Comparison of ENCODE assay signal across 15 cellular contexts in the genomic region with DNA sequence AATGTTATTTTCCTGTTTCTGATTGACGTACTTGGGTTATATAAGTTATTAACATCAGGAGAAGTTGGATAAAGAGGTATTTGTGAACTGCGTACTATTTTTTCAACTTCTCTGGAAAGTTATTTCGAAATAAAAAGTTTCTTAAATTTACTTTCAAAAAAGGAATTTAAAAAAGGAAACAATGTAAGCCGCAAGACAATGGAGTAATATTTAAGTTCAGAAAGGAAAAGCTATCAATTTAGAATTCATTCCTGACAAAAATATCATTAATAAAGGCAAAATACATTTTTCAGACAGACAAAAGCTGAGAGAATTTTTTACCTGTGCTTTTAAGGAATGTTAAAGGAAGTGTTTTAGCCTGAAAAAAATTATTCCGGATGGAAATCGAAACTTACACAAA. TPM values are rescaled to one million over a fixed set of nuclear protein-coding genes. Genes with fewer than 3 reads are reported as not detected.
DNase-seq lines count a peak whose midpoint lies in the region; ATAC-seq, FAIRE-seq and TF ChIP-seq lines count a peak whose summit lies in the region.
"Had no signal": no experiment of that assay in that cellular context is flagged by ENCODE, and none has a peak within 500 bp of the region (broad histone marks: within the 10 kb centered on the region; RNA-seq: fewer than 3 reads in every experiment).

No MANE protein-coding gene starts in this region.

- POLR2A ChIA-PET in A549 (lab: Yijun Ruan, JAX) (no interaction called here), Caco-2 (lab: Charles Lee) (no interaction called here), K562 (lab: Yijun Ruan, JAX) (no interaction called here)

- H3K4me3 ChIP-seq in A549 (no peak overlapping the region), Caco-2 (ENCODE audit: low read depth, low read length) (no peak overlapping the region), K562 (no peak overlapping the region), thyroid gland (replicated peaks in 1 of 3) (no peak overlapping the region)

- TF ChIP-seq POLR2A in A549 (IDR thresholded peaks at IDR 0.05; ENCODE audit: low read length) (no peak), K562 (conservative IDR thresholded peaks at IDR 0.05) (no peak), thyroid gland (IDR thresholded peaks at IDR 0.05) (no peak)

- no peak overlapping the region for H3K4me3 Mint-ChIP-seq in Caco-2 (ENCODE audit: unreplicated experiment)
- H3K4me3 Mint-ChIP-seq: CD8-positive, alpha-beta memory T cell had no signal

- H3K9me3 ChIP-seq in A549 (peaks cover 32% of the 10 kb centered on the region), Caco-2 (no peaks in the 10 kb centered on the region; the same call in 1 of the 2 replicates), K562 (replicated peaks; ENCODE audit: control insufficient read depth, insufficient read depth, low read depth, low read length) (peaks cover 27% of the 10 kb centered on the region), thyroid gland (no peaks in the 10 kb centered on the region)
- H3K9me3 ChIP-seq: BE2C had no signal

- in situ Hi-C loops in K562 (cut with MboI): no loop called here

- peaks cover 54% of the 10 kb centered on the region for H3K9me3 Mint-ChIP-seq in Caco-2 (ENCODE audit: unreplicated experiment)

- no peaks in the 10 kb centered on the region for H3K27me3 Mint-ChIP-seq in Caco-2 (ENCODE audit: insufficient read depth, unreplicated experiment)
- H3K27me3 Mint-ChIP-seq: CD8-positive, alpha-beta memory T cell had no signal

- H3K27me3 ChIP-seq in Caco-2 (replicated peaks; ENCODE audit: control insufficient read depth, insufficient read depth, low read length): no peaks in the 10 kb centered on the region
- no peaks in the 10 kb centered on the region for H3K27me3 ChIP-seq in K562 (ENCODE audit: control insufficient read depth in 2 of 2, insufficient read depth in 2 of 2, low read length in 2 of 2)
- H3K27me3 ChIP-seq in thyroid gland: no peaks in the 10 kb centered on the region
- H3K27me3 ChIP-seq: BE2C had no signal

- H3K4me1 Mint-ChIP-seq in Caco-2 (ENCODE audit: low read depth, unreplicated experiment): peaks cover 21% of the 10 kb centered on the region

- no peak overlapping the region for H2AFZ ChIP-seq in K562 (ENCODE audit: low read depth, low read length)

- BruUV-seq in Caco-2 (replicated peaks; lab: Mats Ljungman, UMichigan) (no TSS peak), K562 (replicated peaks; lab: Mats Ljungman, UMichigan) (no TSS peak)

- H3K36me3 Mint-ChIP-seq in Caco-2 (ENCODE audit: insufficient read depth, unreplicated experiment): peaks cover 79% of the 10 kb centered on the region

- FAIRE-seq in A549 (lab: Jason Lieb, UNC): peak; percentile 18
- FAIRE-seq in K562 (lab: Jason Lieb, UNC): no peak
- peak; percentile 55 for FAIRE-seq in islet of Langerhans (lab: Jason Lieb, UNC)
- FAIRE-seq: GM19239 had no signal

- H3K9ac ChIP-seq in K562 (ENCODE audit: insufficient read depth in 1 of 2, low read depth in 2 of 2, low read length in 2 of 2): no peak overlapping the region

- no peaks in the 10 kb centered on the region for H3K9me1 ChIP-seq in K562 (ENCODE audit: control insufficient read depth, insufficient read depth, low read length)

- TF ChIP-seq EP300 in A549 (IDR thresholded peaks at IDR 0.05) (no peak), K562 (IDR thresholded peaks at IDR 0.05; ENCODE audit: low read length) (no peak)

- H3K27ac ChIP-seq in A549 (no peak overlapping the region), K562 (ENCODE audit: extremely low read depth, low read depth, low read length) (no peak overlapping the region), thyroid gland (no peak overlapping the region)
- H3K27ac ChIP-seq: C4-2B had no signal

- peak overlapping the region; percentile 11 for H3K27ac Mint-ChIP-seq in Caco-2 (ENCODE audit: unreplicated experiment)
- H3K27ac Mint-ChIP-seq: CD8-positive, alpha-beta memory T cell had no signal

- no peak for DNase-seq in A549 (ENCODE audit: low read depth in 1 of 2, low spot score in 1 of 2)
- no peak for DNase-seq in Caco-2
- no peak for DNase-seq in K562 (ENCODE audit: extremely low read depth in 1 of 4, low spot score in 3 of 4)
- DNase-seq in RKO (ENCODE audit: low spot score): no peak
- no peak for DNase-seq in NAMALWA (ENCODE audit: low spot score)
- DNase-seq in DMS79 (lab: John Stamatoyannopoulos, UW): no peak
- no peak for DNase-seq in thyroid gland
- DNase-seq: BE2C; CD8-positive, alpha-beta memory T cell; DMS 273 treated with DMSO at 0.1 percent for 48 hours; KBM-7 had no signal

- H3K79me2 ChIP-seq in K562 (ENCODE audit: control insufficient read depth, insufficient read depth, low read length): peaks cover 95% of the 10 kb centered on the region

- ATAC-seq in A549 (no peak), K562 (no peak)
- ATAC-seq: HCT116 had no signal

- H3K36me3 ChIP-seq in Caco-2 (ENCODE audit: control insufficient read depth, insufficient read depth, low read length) (peaks cover 3% of the 10 kb centered on the region), K562 (ENCODE audit: control insufficient read depth, insufficient read depth, low read length) (peaks cover 61% of the 10 kb centered on the region), thyroid gland (no peaks in the 10 kb centered on the region)
- H3K36me3 ChIP-seq: BE2C had no signal

- H3K4me2 ChIP-seq in A549 (no peak overlapping the region), K562 (ENCODE audit: insufficient read depth, low read length) (no peak overlapping the region)

- 95% methylated on average over 6 of the region's 6 CpGs for WGBS in A549 (ENCODE audit: missing lambda C conversion rate)
- WGBS in K562 (ENCODE audit: insufficient coverage, low coverage, missing lambda C conversion rate): 100% methylated on average over 6 of the region's 6 CpGs
- WGBS in thyroid gland, 2 donors: 90 to 93% methylated on average over 6 of the region's 6 CpGs

- H4K20me1 ChIP-seq in K562 (replicated peaks; ENCODE audit: control insufficient read depth, insufficient read depth, low read length): no peaks in the 10 kb centered on the region

- H3K4me1 ChIP-seq in A549 (peaks cover 51% of the 10 kb centered on the region), Caco-2 (no peaks in the 10 kb centered on the region), K562 (replicated peaks in 1 of 2; ENCODE audit: control insufficient read depth in 2 of 2, insufficient read depth in 2 of 2, low read length in 2 of 2) (peaks cover 0 to 2% of the 10 kb centered on the region in 2 experiments; a peak in 1 of 5 replicates), thyroid gland (peaks cover 0 to 1% of the 10 kb centered on the region in 2 donors)
- H3K4me1 ChIP-seq: BE2C had no signal

- CTCF ChIA-PET in A549 (lab: Yijun Ruan, JAX) (interaction anchor here (0.7 to 1.3 kb wide), 2 partner anchors 9 to 76 kb away, joined by 3 to 4 read pairs; no protein-coding TSS in a partner anchor), Caco-2 (lab: Charles Lee) (no interaction called here), K562 (lab: Yijun Ruan, JAX; ENCODE audit: low intra/inter-chr PET ratio) (no interaction called here)

- no peak for TF ChIP-seq RAD21 in A549 (conservative IDR thresholded peaks at IDR 0.05 in 1 of 2, IDR thresholded peaks at IDR 0.05 in 1 of 2)
- TF ChIP-seq RAD21 in K562 (CRISPR knock-in tag; conservative IDR thresholded peaks at IDR 0.05 in 1 of 2, IDR thresholded peaks at IDR 0.05 in 1 of 2): no peak

- intact Hi-C loops in Caco-2 (cut with micrococcal nuclease; ENCODE audit: unreplicated experiment): no loop called here
- intact Hi-C loops in K562 (cut with micrococcal nuclease): no loop called here
- intact Hi-C loops in thyroid gland (cut with DNase I): no loop called here

- TF ChIP-seq CTCF in A549 (IDR thresholded peaks at IDR 0.05) (no peak), Caco-2 (IDR thresholded peaks at IDR 0.05; ENCODE audit: insufficient read depth in 1 of 2, low read depth in 1 of 2, low read length in 1 of 2, severe bottlenecking in 1 of 2, unreplicated experiment in 1 of 2) (no peak), K562 (IDR thresholded peaks at IDR 0.05 in 2 of 3, conservative IDR thresholded peaks at IDR 0.05 in 1 of 3; ENCODE audit: insufficient read depth in 2 of 3, low read depth in 1 of 3, low read length in 3 of 3) (no peak), thyroid gland (IDR thresholded peaks at IDR 0.05) (no peak)

TF ChIP-seq in A549, 52 proteins besides CTCF, POLR2A, EP300 and RAD21 (continues in another document):
- no peak for TF ChIP-seq ZSCAN20 (CRISPR knock-in tag; IDR thresholded peaks at IDR 0.05)

RNA-seq across cellular contexts. Expression of a gene that starts 47.7 kb away (rescaled TPM):
- polyA plus RNA-seq in A549 (2011; rRNA removed) (332 and 692 TPM in 2 replicates), A549 (2017; fragmentation: RNase III; extraction: RNeasy Plus Mini Kit Qiagen cat#74134 plus additional on column Dnase treatment) (256 to 289 TPM (median 272 TPM) in 3 replicates), K562 (2011; rRNA removed) (96.0 and 147 TPM in 2 replicates), K562 (2014; fragmentation: Illumina TruSeq; extraction: Trizol) (134 and 214 TPM in 2 replicates), K562 (2014; fragmentation: Nextera tagmentation; extraction: Ambion mirVana) (10 to 100 TPM; 25.1 to 35.7 TPM), K562 (2014; rRNA removed) (148 and 197 TPM in 2 replicates)
- 132 and 139 TPM in 2 replicates for polyA plus RNA-seq in A549 (2012; cell fraction: cytosol; rRNA removed)
- 112 and 147 TPM in 2 replicates for polyA plus RNA-seq in A549 (2012; cell fraction: nucleus; rRNA removed)
- 108 and 123 TPM in 2 replicates for polyA minus RNA-seq in A549 (2011; rRNA and poly(A)+ RNA removed)
- total RNA-seq in Caco-2 (2022) (203 and 213 TPM in 2 replicates), K562 (2014; rRNA removed) (116 and 159 TPM in 2 replicates), K562 (2014; rRNA removed; fragmentation: Illumina TruSeq; extraction: Trizol) (149 and 158 TPM in 2 replicates), K562 (2015; rRNA removed; fragmentation: Illumina TruSeq; extraction: Trizol) (145 and 157 TPM in 2 replicates), K562 (2021) (166 and 176 TPM in 2 replicates), thyroid gland (100 to 1,000 TPM in 3 of 4 donors, 10 to 100 TPM in 1; 89.5 to 140 (median 134) TPM)
- 50.3 and 59.4 TPM in 2 replicates for total RNA-seq in K562 (2011; cell fraction: chromatin; rRNA removed; ENCODE audit: low replicate concordance)
- total RNA-seq in K562 (2011; cell fraction: nucleolus; rRNA removed): 56.7 and 62.9 TPM in 2 replicates
- total RNA-seq in K562 (2011; cell fraction: nucleoplasm; rRNA removed): 57.3 and 84.3 TPM in 2 replicates
- 49.4 and 88.1 TPM in 2 replicates for polyA plus RNA-seq in K562 (2011; cell fraction: cytosol; rRNA removed)
- 23.8 and 27.1 TPM in 2 replicates for polyA plus RNA-seq in K562 (2011; cell fraction: nucleus; rRNA removed)
- 104 and 127 TPM in 2 replicates for polyA plus RNA-seq in K562 (2012)
- polyA minus RNA-seq in K562 (2011; rRNA and poly(A)+ RNA removed): 400 and 439 TPM in 2 replicates
- polyA minus RNA-seq in K562 (2011; cell fraction: cytosol; rRNA and poly(A)+ RNA removed): 74.6 and 128 TPM in 2 replicates
- polyA minus RNA-seq in K562 (2011; cell fraction: nucleus; rRNA and poly(A)+ RNA removed): 25.2 and 34.9 TPM in 2 replicates
